Comparison of ENCODE assay signal across 1 cellular context in genomic region chr22:30005213-30005857, GRCh38.
TF ChIP-seq lines count a peak whose summit lies in the region.

No MANE protein-coding gene starts in this region.

TF ChIP-seq in HepG2, 621 proteins besides CTCF, POLR2A, EP300 and RAD21 (continued from another document):
- no peak for TF ChIP-seq ZNF639 (CRISPR knock-in tag; conservative IDR thresholded peaks at IDR 0.05)
- TF ChIP-seq ATF6 (CRISPR knock-in tag; conservative IDR thresholded peaks at IDR 0.05) = no peak
- TF ChIP-seq KAT2B (IDR thresholded peaks at IDR 0.05; ENCODE audit: borderline replicate concordance, low read depth, low read length) = no peak
- TF ChIP-seq THAP11 (CRISPR knock-in tag; IDR thresholded peaks at IDR 0.05) = 0 out of 2 replicates have a peak, but pooled peaks have one; percentile 28
- TF ChIP-seq NFIB (CRISPR knock-in tag; IDR thresholded peaks at IDR 0.05; ENCODE audit: borderline replicate concordance) = no peak
- TF ChIP-seq ZNF513 (CRISPR knock-in tag; conservative IDR thresholded peaks at IDR 0.05) = no peak
- TF ChIP-seq SMC3 (IDR thresholded peaks at IDR 0.05; ENCODE audit: low read length) = peak; percentile 92
- no peak for TF ChIP-seq ZZZ3 (CRISPR knock-in tag; IDR thresholded peaks at IDR 0.05; ENCODE audit: borderline replicate concordance)
- no peak for TF ChIP-seq MEIS2 (CRISPR knock-in tag; IDR thresholded peaks at IDR 0.05)
- TF ChIP-seq SKI (IDR thresholded peaks at IDR 0.05; ENCODE audit: partially characterized antibody) = no peak
- TF ChIP-seq ZNF224 (CRISPR knock-in tag; IDR thresholded peaks at IDR 0.05) = no peak
- no peak for TF ChIP-seq UBTF (CRISPR knock-in tag; IDR thresholded peaks at IDR 0.05)
- no peak for TF ChIP-seq THAP8 (CRISPR knock-in tag; IDR thresholded peaks at IDR 0.05; ENCODE audit: borderline replicate concordance)
- no peak for TF ChIP-seq FLYWCH1 (CRISPR knock-in tag; IDR thresholded peaks at IDR 0.05)
- no peak for TF ChIP-seq SYNCRIP (IDR thresholded peaks at IDR 0.05; ENCODE audit: insufficient read depth, low read depth, low read length)
- no peak for TF ChIP-seq CREB1 (IDR thresholded peaks at IDR 0.05)
- TF ChIP-seq CREB1 (CRISPR knock-in tag; IDR thresholded peaks at IDR 0.05) = no peak
- no peak for TF ChIP-seq TBL1XR1 (IDR thresholded peaks at IDR 0.05; ENCODE audit: borderline replicate concordance, low read length, partially characterized antibody)
- TF ChIP-seq ARID3A (IDR thresholded peaks at IDR 0.05; ENCODE audit: low read depth, low read length) = no peak
- TF ChIP-seq DMTF1 (CRISPR knock-in tag; IDR thresholded peaks at IDR 0.05) = no peak
- TF ChIP-seq RBAK (CRISPR knock-in tag; IDR thresholded peaks at IDR 0.05) = no peak
- TF ChIP-seq ZIK1 (CRISPR knock-in tag; IDR thresholded peaks at IDR 0.05; ENCODE audit: borderline replicate concordance, low read depth) = no peak
- no peak for TF ChIP-seq HINFP (CRISPR knock-in tag; IDR thresholded peaks at IDR 0.05; ENCODE audit: low read depth)
- TF ChIP-seq SAP130 (CRISPR knock-in tag; IDR thresholded peaks at IDR 0.05; ENCODE audit: low read depth) = peak; percentile 30; the same call in 1 of the 2 replicates
- TF ChIP-seq PCBP1 (IDR thresholded peaks at IDR 0.05; ENCODE audit: borderline replicate concordance, low read depth, low read length) = no peak
- TF ChIP-seq NCOA1 (CRISPR knock-in tag; IDR thresholded peaks at IDR 0.05) = no peak
- TF ChIP-seq PHB2 (IDR thresholded peaks at IDR 0.05; ENCODE audit: partially characterized antibody) = no peak
- no peak for TF ChIP-seq RARG (CRISPR knock-in tag; IDR thresholded peaks at IDR 0.05; ENCODE audit: low read depth)
- TF ChIP-seq ZNF660 (CRISPR knock-in tag; IDR thresholded peaks at IDR 0.05; ENCODE audit: borderline replicate concordance, low read depth) = no peak
- TF ChIP-seq FOXJ3 (CRISPR knock-in tag; IDR thresholded peaks at IDR 0.05; ENCODE audit: borderline replicate concordance) = no peak
- TF ChIP-seq HOXA9 (CRISPR knock-in tag; IDR thresholded peaks at IDR 0.05; ENCODE audit: borderline replicate concordance) = no peak
- no peak for TF ChIP-seq KMT2A (CRISPR knock-in tag; IDR thresholded peaks at IDR 0.05)
- peak; percentile 25 for TF ChIP-seq XRCC5 (optimal IDR thresholded peaks at IDR 0.05; ENCODE audit: low read length)
- no peak for TF ChIP-seq HHEX (CRISPR knock-in tag; IDR thresholded peaks at IDR 0.05)
- TF ChIP-seq E2F2 (CRISPR knock-in tag; IDR thresholded peaks at IDR 0.05; ENCODE audit: borderline replicate concordance) = no peak
- TF ChIP-seq ZNF746 (CRISPR knock-in tag; IDR thresholded peaks at IDR 0.05) = no peak
- TF ChIP-seq ZFP41 (CRISPR knock-in tag; IDR thresholded peaks at IDR 0.05; ENCODE audit: borderline replicate concordance) = no peak
- no peak for TF ChIP-seq SMYD3 (CRISPR knock-in tag; IDR thresholded peaks at IDR 0.05)
- TF ChIP-seq ZNF333 (CRISPR knock-in tag; IDR thresholded peaks at IDR 0.05; ENCODE audit: borderline replicate concordance) = no peak
- TF ChIP-seq ZNF672 (CRISPR knock-in tag; IDR thresholded peaks at IDR 0.05) = no peak
- no peak for TF ChIP-seq KLF11 (CRISPR knock-in tag; IDR thresholded peaks at IDR 0.05)
- TF ChIP-seq RXRB (CRISPR knock-in tag; IDR thresholded peaks at IDR 0.05; ENCODE audit: borderline replicate concordance) = 0 out of 2 replicates have a peak, but pooled peaks have one; percentile 19
- TF ChIP-seq LBX2 (CRISPR knock-in tag; IDR thresholded peaks at IDR 0.05; ENCODE audit: borderline replicate concordance) = no peak
- TF ChIP-seq ZNF33A (CRISPR knock-in tag; IDR thresholded peaks at IDR 0.05; ENCODE audit: borderline replicate concordance) = no peak
- TF ChIP-seq ATF1 (CRISPR knock-in tag; IDR thresholded peaks at IDR 0.05) = no peak
- no peak for TF ChIP-seq SAFB2 (CRISPR knock-in tag; IDR thresholded peaks at IDR 0.05; ENCODE audit: borderline replicate concordance, low read depth)
- no peak for TF ChIP-seq RBM22 (optimal IDR thresholded peaks at IDR 0.05; ENCODE audit: low read length)
- TF ChIP-seq ZNF362 (CRISPR knock-in tag; IDR thresholded peaks at IDR 0.05; ENCODE audit: borderline replicate concordance) = no peak
- TF ChIP-seq MLLT10 (CRISPR knock-in tag; IDR thresholded peaks at IDR 0.05) = no peak
- TF ChIP-seq ZNF740 (CRISPR knock-in tag; IDR thresholded peaks at IDR 0.05) = no peak
- no peak for TF ChIP-seq NBN (conservative IDR thresholded peaks at IDR 0.05)
- TF ChIP-seq ZMYM4 (CRISPR knock-in tag; IDR thresholded peaks at IDR 0.05) = no peak
- no peak for TF ChIP-seq EZH2 (conservative IDR thresholded peaks at IDR 0.05; ENCODE audit: low read depth, low read length)
- no peak for TF ChIP-seq CHD2 (IDR thresholded peaks at IDR 0.05; ENCODE audit: low read depth, low read length)
